In the genomic region with DNA sequence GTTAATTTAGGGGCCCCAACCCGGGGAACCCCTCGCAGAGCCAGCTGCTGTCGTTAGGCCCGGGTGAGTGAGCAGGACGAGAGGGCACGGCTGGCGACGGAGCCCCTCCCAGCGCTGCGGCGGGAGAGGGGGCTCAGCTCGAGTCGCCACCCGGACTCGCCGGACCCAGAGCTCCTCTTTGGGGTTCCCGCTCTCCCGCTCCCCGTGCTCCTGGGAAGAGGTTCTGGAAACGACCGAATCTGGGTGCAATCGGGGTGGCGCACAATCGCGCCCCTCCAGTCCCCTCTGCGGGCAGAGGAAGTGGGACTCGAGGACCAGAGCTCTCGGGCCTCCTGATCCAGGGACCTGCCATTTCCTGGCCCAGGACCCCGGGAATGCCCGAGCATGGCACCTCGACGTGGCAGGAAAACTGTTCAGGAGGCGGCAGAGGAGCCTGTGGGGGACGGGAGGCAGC, we compare ENCODE assay signal across 8 cellular contexts. TPM values are rescaled to one million over a fixed set of nuclear protein-coding genes. Genes with fewer than 3 reads are reported as not detected.
DNase-seq lines count a peak whose midpoint lies in the region; ATAC-seq and TF ChIP-seq lines count a peak whose summit lies in the region.

No MANE protein-coding gene starts in this region.

- H3K9me3 Mint-ChIP-seq in CD4-positive, alpha-beta T cell = no peaks in the 10 kb centered on the region
- H3K9me3 Mint-ChIP-seq in naive thymus-derived CD4-positive, alpha-beta T cell = peaks cover 0 to 4% (median 0%) of the 10 kb centered on the region in 11 donors

- H3K4me1 ChIP-seq in HUES64 (ENCODE audit: insufficient read depth, low read length) = no peaks in the 10 kb centered on the region
- no peaks in the 10 kb centered on the region for H3K4me1 ChIP-seq in naive thymus-derived CD4-positive, alpha-beta T cell (ENCODE audit: control insufficient read depth in 2 of 2, insufficient read depth in 2 of 2, low read length in 2 of 2)

- H3K9me3 ChIP-seq in CD4-positive, alpha-beta T cell (ENCODE audit: control insufficient read depth, low read length) = no peaks in the 10 kb centered on the region
- no peaks in the 10 kb centered on the region for H3K9me3 ChIP-seq in HUES64 (ENCODE audit: insufficient read depth, low read depth, low read length)
- no peaks in the 10 kb centered on the region for H3K9me3 ChIP-seq in naive thymus-derived CD4-positive, alpha-beta T cell (ENCODE audit: control insufficient read depth in 2 of 3, low read length in 3 of 3)

- POLR2A ChIA-PET in CD4-positive, alpha-beta T cell (lab: Charles Lee) = interaction anchor here (0.7 to 1.7 kb wide), 7 partner anchors 10 to 379 kb away, joined by 3 to 9 read pairs (median 4); a partner anchor contains a TSS
- POLR2A ChIA-PET in naive thymus-derived CD4-positive, alpha-beta T cell (lab: Charles Lee) = interaction anchor here (1.1 to 1.7 kb wide), 5 partner anchors 127 to 395 kb away, joined by 3 to 14 read pairs (median 4); a partner anchor contains a TSS

- H3K36me3 Mint-ChIP-seq in CD4-positive, alpha-beta T cell (ENCODE audit: low read depth) = no peaks in the 10 kb centered on the region
- H3K36me3 Mint-ChIP-seq in naive thymus-derived CD4-positive, alpha-beta T cell = no peaks in the 10 kb centered on the region

- H3K4me1 Mint-ChIP-seq in CD4-positive, alpha-beta T cell (ENCODE audit: low read depth) = no peaks in the 10 kb centered on the region
- H3K4me1 Mint-ChIP-seq in naive thymus-derived CD4-positive, alpha-beta T cell = peaks cover 0 to 7% (median 0%) of the 10 kb centered on the region in 7 donors

- peak; percentile 20 for TF ChIP-seq CTCF in CD4-positive, alpha-beta T cell (IDR thresholded peaks at IDR 0.05)
- TF ChIP-seq CTCF in coronary artery (IDR thresholded peaks at IDR 0.05) (no peak), GM10266 (IDR thresholded peaks at IDR 0.05; ENCODE audit: control insufficient read depth, insufficient read depth, low read depth, missing control alignments) (no peak)

- peak overlapping the region; percentile 63 for H3K9ac ChIP-seq in HUES64 (ENCODE audit: low read depth, low read length)

- H3K27me3 ChIP-seq in CD4-positive, alpha-beta T cell (ENCODE audit: control insufficient read depth, insufficient read depth, low read length) = no peaks in the 10 kb centered on the region
- H3K27me3 ChIP-seq in HUES64 (ENCODE audit: insufficient read depth, low read length) = peaks cover 9% of the 10 kb centered on the region
- no peaks in the 10 kb centered on the region for H3K27me3 ChIP-seq in naive thymus-derived CD4-positive, alpha-beta T cell (ENCODE audit: control insufficient read depth in 2 of 2, insufficient read depth in 2 of 2, low read length in 2 of 2)

- no peak for DNase-seq in CD4-positive, alpha-beta T cell
- DNase-seq in coronary artery (ENCODE audit: low spot score) = no peak
- DNase-seq in naive thymus-derived CD4-positive, alpha-beta T cell = no peak
- no peak for DNase-seq in GM10266 (ENCODE audit: extremely low spot score)
- DNase-seq in NCI-H128 (lab: John Stamatoyannopoulos, UW; ENCODE audit: unreplicated experiment) = no peak
- DNase-seq in activated CD4-positive, alpha-beta T cell treated with anti-CD3 and anti-CD28 coated beads, Interleukin-2, amount 50 U/mL, for 1 hour = no peak
- no peak for DNase-seq in hepatic stellate cell (ENCODE audit: low spot score)

- H3K27me3 Mint-ChIP-seq in CD4-positive, alpha-beta T cell = no peaks in the 10 kb centered on the region
- peaks cover 0 to 2% (median 0%) of the 10 kb centered on the region in 5 donors for H3K27me3 Mint-ChIP-seq in naive thymus-derived CD4-positive, alpha-beta T cell

- peak overlapping the region; percentile 59 for H3K4me3 ChIP-seq in HUES64 (ENCODE audit: low read length)
- H3K4me3 ChIP-seq in coronary artery = peak overlapping the region; percentile 67
- H3K4me3 ChIP-seq in naive thymus-derived CD4-positive, alpha-beta T cell (ENCODE audit: low read length) = peak overlapping the region; percentile 43

- no peak overlapping the region for H3K27ac Mint-ChIP-seq in CD4-positive, alpha-beta T cell
- H3K27ac Mint-ChIP-seq in naive thymus-derived CD4-positive, alpha-beta T cell = peak overlapping the region in 1 of 9 donors; percentile 50

- intact Hi-C loops in CD4-positive, alpha-beta T cell (cut with DNase I, micrococcal nuclease) = loop anchor here (1.0 to 10.0 kb wide), 7 partner anchors 36 to 759 kb away; a partner anchor contains a TSS
- intact Hi-C loops in naive thymus-derived CD4-positive, alpha-beta T cell (cut with micrococcal nuclease) = loop anchor here (1.0 to 5.0 kb wide), 7 partner anchors 26 to 766 kb away; a partner anchor contains a TSS

- no peaks in the 10 kb centered on the region for H3K36me3 ChIP-seq in HUES64 (ENCODE audit: insufficient read depth, low read length)
- H3K36me3 ChIP-seq in naive thymus-derived CD4-positive, alpha-beta T cell (ENCODE audit: control insufficient read depth in 2 of 3, insufficient read depth in 3 of 3, low read length in 3 of 3) = no peaks in the 10 kb centered on the region

- CTCF ChIA-PET in CD4-positive, alpha-beta T cell (lab: Charles Lee) = interaction anchor here (0.6 to 2.1 kb wide), 22 partner anchors 9 to 994 kb away, joined by 3 to 14 read pairs (median 3); a partner anchor contains a TSS
- CTCF ChIA-PET in naive thymus-derived CD4-positive, alpha-beta T cell (lab: Charles Lee) = interaction anchor here (0.5 to 1.2 kb wide), 8 partner anchors 9 to 333 kb away, joined by 3 to 13 read pairs (median 4); no protein-coding TSS in a partner anchor

- WGBS in HUES64 = 7% methylated on average over 34 of the region's 34 CpGs

- no peak overlapping the region for H3K27ac ChIP-seq in CD4-positive, alpha-beta T cell (ENCODE audit: low read depth, low read length)
- no peak overlapping the region for H3K27ac ChIP-seq in HUES64 (ENCODE audit: low read depth, low read length)
- H3K27ac ChIP-seq in coronary artery = no peak overlapping the region
- H3K27ac ChIP-seq in naive thymus-derived CD4-positive, alpha-beta T cell (ENCODE audit: low read depth, low read length) = peak overlapping the region; percentile 3

- ATAC-seq in CD4-positive, alpha-beta T cell (ENCODE audit: poor library complexity) = peak; percentile 51
- peak; percentile 26 for ATAC-seq in naive thymus-derived CD4-positive, alpha-beta T cell

- no peak overlapping the region for H3K4me3 Mint-ChIP-seq in CD4-positive, alpha-beta T cell
- peak overlapping the region in 9 of 10 donors; percentile 66 to 82 (median 75) for H3K4me3 Mint-ChIP-seq in naive thymus-derived CD4-positive, alpha-beta T cell

RNA-seq across cellular contexts. Expression of a gene that starts 37.3 kb away (rescaled TPM):
- 100 to 1,000 TPM; 119 to 121 TPM for total RNA-seq in CD4-positive, alpha-beta T cell
- 29.4 TPM for polyA plus RNA-seq in HUES64 (2013, experiment 1 of 2)
- 25.7 TPM for polyA plus RNA-seq in HUES64 (2013, experiment 2 of 2)
- 100 to 1,000 TPM in 4 of 5 experiments, 10 to 100 TPM in 1; 87.3 to 130 (median 118) TPM for total RNA-seq in naive thymus-derived CD4-positive, alpha-beta T cell
- polyA plus RNA-seq in naive thymus-derived CD4-positive, alpha-beta T cell = 100 to 1,000 TPM in 1 of 2 donors, 10 to 100 TPM in 1; 74.7 to 102 TPM

RNA-seq across cellular contexts. Expression of a gene that starts 40.7 kb away (rescaled TPM):
- total RNA-seq in CD4-positive, alpha-beta T cell = 1 to 10 TPM; 3.1 to 3.9 TPM
- polyA plus RNA-seq in HUES64 (2013, experiment 1 of 2) = 4.3 TPM
- 3.7 TPM for polyA plus RNA-seq in HUES64 (2013, experiment 2 of 2)
- 10 to 100 TPM in 4 of 5 experiments, 1 to 10 TPM in 1; 7.5 to 17.8 (median 14.7) TPM for total RNA-seq in naive thymus-derived CD4-positive, alpha-beta T cell
- polyA plus RNA-seq in naive thymus-derived CD4-positive, alpha-beta T cell = 10 to 100 TPM in 1 of 2 donors, 1 to 10 TPM in 1; 4.8 to 10.6 TPM

RNA-seq across cellular contexts. Expression of a gene that starts 58.5 kb away (rescaled TPM):
- 10 to 100 TPM; 35.6 to 38.5 TPM for total RNA-seq in CD4-positive, alpha-beta T cell
- polyA plus RNA-seq in HUES64 (2013, experiment 1 of 2) = 50.8 TPM
- 62.1 TPM for polyA plus RNA-seq in HUES64 (2013, experiment 2 of 2)
- 100 to 1,000 TPM in 2 of 5 experiments, 10 to 100 TPM in 3; 47.0 to 117 (median 85.2) TPM for total RNA-seq in naive thymus-derived CD4-positive, alpha-beta T cell
- 10 to 100 TPM; 70.5 to 99.1 TPM for polyA plus RNA-seq in naive thymus-derived CD4-positive, alpha-beta T cell
